Comparison of ENCODE assay signal across 12 cellular contexts in the genomic region with DNA sequence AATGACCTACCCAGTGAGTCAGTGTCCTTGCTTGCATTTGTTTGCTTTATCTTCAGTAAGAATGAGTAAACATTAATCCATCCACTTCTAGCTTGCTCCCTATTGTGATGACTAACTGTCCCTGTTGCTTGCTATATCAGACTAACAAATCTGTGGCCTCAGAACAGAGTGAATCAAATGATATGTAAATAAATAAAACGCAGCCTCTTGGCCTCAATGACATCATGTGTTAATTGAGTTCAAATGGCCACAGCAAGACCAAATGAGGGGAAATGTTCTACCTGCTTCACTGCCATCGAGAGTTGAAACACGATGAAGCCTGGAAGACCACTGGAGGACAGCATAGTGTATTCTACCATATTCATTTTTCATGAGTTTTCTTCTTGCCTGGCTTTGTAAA.
DNase-seq lines count a peak whose midpoint lies in the region; ATAC-seq and TF ChIP-seq lines count a peak whose summit lies in the region.
"Had no signal": no experiment of that assay in that cellular context is flagged by ENCODE, and none has a peak within 500 bp of the region (broad histone marks: within the 10 kb centered on the region; RNA-seq: fewer than 3 reads in every experiment).

No MANE protein-coding gene starts in this region.

- POLR2A ChIA-PET in CD4-positive, alpha-beta memory T cell (lab: Charles Lee; ENCODE audit: partially characterized antibody) = no interaction called here

- no peaks in the 10 kb centered on the region for H3K27me3 Mint-ChIP-seq in CD4-positive, alpha-beta memory T cell

- peaks cover 0 to 17% of the 10 kb centered on the region in 2 donors for H3K4me1 ChIP-seq in adrenal gland (replicated peaks in 1 of 2)
- no peaks in the 10 kb centered on the region for H3K4me1 ChIP-seq in transverse colon
- no peaks in the 10 kb centered on the region for H3K4me1 ChIP-seq in CD4-positive, alpha-beta memory T cell (ENCODE audit: insufficient read depth, low read length)

- ATAC-seq in GM21390 (IDR thresholded peaks at IDR 0.05; ENCODE audit: unreplicated experiment) (no peak), GM19467 (IDR thresholded peaks at IDR 0.05; ENCODE audit: unreplicated experiment) (no peak)
- ATAC-seq: WTC11 had no signal

- H3K36me3 ChIP-seq in adrenal gland (replicated peaks in 1 of 2) (no peaks in the 10 kb centered on the region), transverse colon (no peaks in the 10 kb centered on the region)
- no peaks in the 10 kb centered on the region for H3K36me3 ChIP-seq in CD4-positive, alpha-beta memory T cell (ENCODE audit: insufficient read depth, low read length)

- H3K27ac Mint-ChIP-seq in CD4-positive, alpha-beta memory T cell = no peak overlapping the region
- H3K27ac Mint-ChIP-seq: activated T-helper 2 cell treated with anti-CD3 and anti-CD28 coated beads, Interferon-gamma antibody, Interleukin-2, Interleukin-4, amounts not matched to agents 10 μg/mL and 5 μg/mL and 100 μg/mL, durations not matched to agents 14 hours and 24 hours and 36 hours; WTC11 had no signal

- TF ChIP-seq CTCF in adrenal gland (IDR thresholded peaks at IDR 0.05) (no peak), transverse colon (IDR thresholded peaks at IDR 0.05) (no peak)

- H3K9me3 Mint-ChIP-seq in CD4-positive, alpha-beta memory T cell = peaks cover 0 to 9% (median 4%) of the 10 kb centered on the region in 8 donors

- 39 to 70% (median 55%) methylated on average over 3 of the region's 3 CpGs for WGBS in adrenal gland, 4 donors
- WGBS in transverse colon (ENCODE audit: low coverage in 1 of 2), 2 donors = 61 to 68% methylated on average over 3 of the region's 3 CpGs

- no peaks in the 10 kb centered on the region for H3K36me3 Mint-ChIP-seq in CD4-positive, alpha-beta memory T cell

- H3K27me3 ChIP-seq in adrenal gland = no peaks in the 10 kb centered on the region
- H3K27me3 ChIP-seq in transverse colon = no peaks in the 10 kb centered on the region
- no peaks in the 10 kb centered on the region for H3K27me3 ChIP-seq in CD4-positive, alpha-beta memory T cell (ENCODE audit: insufficient read depth, low read length)

- TF ChIP-seq POLR2A in adrenal gland (IDR thresholded peaks at IDR 0.05) = no peak
- TF ChIP-seq POLR2A in transverse colon (IDR thresholded peaks at IDR 0.05) = no peak

- no peaks in the 10 kb centered on the region for H3K9me3 ChIP-seq in adrenal gland (replicated peaks in 1 of 3)
- H3K9me3 ChIP-seq in transverse colon = no peaks in the 10 kb centered on the region
- H3K9me3 ChIP-seq in CD4-positive, alpha-beta memory T cell (ENCODE audit: control insufficient read depth in 1 of 2, low read length in 2 of 2) = no peaks in the 10 kb centered on the region

- no peak for TF ChIP-seq EP300 in transverse colon (IDR thresholded peaks at IDR 0.05; ENCODE audit: low read depth)

- no peak overlapping the region for H3K4me3 Mint-ChIP-seq in CD4-positive, alpha-beta memory T cell
- H3K4me3 Mint-ChIP-seq: neural crest cell, WTC11 had no signal

- H3K4me1 Mint-ChIP-seq in CD4-positive, alpha-beta memory T cell = no peaks in the 10 kb centered on the region
- H3K4me1 Mint-ChIP-seq: neural crest cell had no signal

- DNase-seq in DMS153 (lab: John Stamatoyannopoulos, UW) = peak; percentile 95
- peak; percentile 22 for DNase-seq in NCI-H1105 (lab: John Stamatoyannopoulos, UW)
- peak in 5 of 7 donors; percentile 15 to 53 (median 34) for DNase-seq in adrenal gland
- DNase-seq in kidney glomerular epithelial cell (lab: John Stamatoyannopoulos, UW) = peak; percentile 87
- DNase-seq in transverse colon = no peak
- no peak for DNase-seq in CD4-positive, alpha-beta memory T cell
- DNase-seq: stimulated activated CD4-positive, alpha-beta T cell treated with anti-CD3 and anti-CD28 coated beads, Interleukin-2, amount 100 ng/mL, for 24 hours had no signal

- H3K27ac ChIP-seq in adrenal gland (peak overlapping the region in 4 of 5 donors; percentile 18 to 70 (median 50)), transverse colon (no peak overlapping the region)
- no peak overlapping the region for H3K27ac ChIP-seq in CD4-positive, alpha-beta memory T cell (ENCODE audit: low read depth, low read length)

- H3K4me3 ChIP-seq in adrenal gland (no peak overlapping the region), transverse colon (no peak overlapping the region)
- no peak overlapping the region for H3K4me3 ChIP-seq in CD4-positive, alpha-beta memory T cell (ENCODE audit: low read length in 2 of 2)

- in situ Hi-C loops in transverse colon (cut with MboI; ENCODE audit: low pct_ligation_motif_present in 1 of 4, low pct_unique_long_range_greater_than_20kb in 1 of 4, low sequenced_read_pairs in 3 of 4) = no loop called here

- intact Hi-C loops in adrenal gland (cut with DNase I) (no loop called here), transverse colon (cut with DNase I; ENCODE audit: low total_unique reads) (no loop called here)
- intact Hi-C loops in CD4-positive, alpha-beta memory T cell (cut with micrococcal nuclease) = no loop called here

- CTCF ChIA-PET in CD4-positive, alpha-beta memory T cell (lab: Charles Lee; ENCODE audit: partially characterized antibody) = no interaction called here

Comparison
In these comparisons a context has a peak if more than half of its experiments do, and no peak if none do; other contexts are left out.
1. DNase-seq: peak in DMS153 (single experiment), NCI-H1105 (single experiment), adrenal gland (5 of 7) and kidney glomerular epithelial cell (single experiment); none in transverse colon (single experiment) and CD4-positive, alpha-beta memory T cell (0 of 5).
2. H3K27ac ChIP-seq: peak in adrenal gland (4 of 5); none in transverse colon (0 of 4) and CD4-positive, alpha-beta memory T cell (single experiment).